30 cellular contexts compared by ENCODE assay signal in the genomic region with DNA sequence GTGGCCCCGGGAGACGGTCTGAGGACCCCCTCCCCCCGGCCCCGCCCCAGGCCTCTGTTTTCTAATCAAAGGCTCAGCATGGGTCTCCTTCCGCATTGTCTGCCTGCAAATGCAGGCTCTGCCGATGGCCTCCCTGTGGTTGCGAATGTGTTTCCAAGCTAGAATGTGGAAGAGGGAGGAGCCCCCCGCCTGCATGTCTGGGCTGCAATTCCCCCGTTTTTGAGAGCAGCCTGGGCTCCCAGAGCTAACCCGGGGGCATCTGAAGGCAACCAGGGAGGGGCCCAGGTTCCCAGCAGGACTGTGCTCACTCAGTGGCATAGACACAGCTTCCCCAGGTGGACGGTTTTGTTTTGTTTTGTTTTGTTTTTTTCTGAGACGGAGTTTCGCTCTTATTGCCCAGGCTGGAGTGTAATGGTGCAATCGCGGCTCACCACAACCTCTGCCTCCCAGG.
DNase-seq lines count a peak whose midpoint lies in the region; ATAC-seq, FAIRE-seq and TF ChIP-seq lines count a peak whose summit lies in the region.
"Had no signal": no experiment of that assay in that cellular context is flagged by ENCODE, and none has a peak within 500 bp of the region (broad histone marks: within the 10 kb centered on the region; RNA-seq: fewer than 3 reads in every experiment).

No MANE protein-coding gene starts in this region.

- H4K8ac ChIP-seq in neuronal stem cell (ENCODE audit: low read depth, low read length) = no peak overlapping the region

- peak overlapping the region; percentile 60 for H3K4me2 ChIP-seq in neuronal stem cell (ENCODE audit: insufficient read depth, low read length, poor library complexity, severe bottlenecking)

- peaks cover 32% of the 10 kb centered on the region for H3K9me3 Mint-ChIP-seq in MCF 10A (ENCODE audit: unreplicated experiment)

- H3K4me1 ChIP-seq in HUES64 (ENCODE audit: insufficient read depth, low read length) = peaks cover 28% of the 10 kb centered on the region
- H3K4me1 ChIP-seq in NT2/D1 (ENCODE audit: insufficient read depth, insufficient read length) = peaks cover 9% of the 10 kb centered on the region
- H3K4me1 ChIP-seq in iPS-18a (ENCODE audit: control insufficient read depth, low read depth, low read length) = peaks cover 21% of the 10 kb centered on the region
- peaks cover 15 to 22% of the 10 kb centered on the region in 2 donors for H3K4me1 ChIP-seq in neuronal stem cell (ENCODE audit: control insufficient read depth in 2 of 2, insufficient read depth in 1 of 2, low read depth in 1 of 2, low read length in 2 of 2)
- H3K4me1 ChIP-seq: esophagus squamous epithelium, vagina had no signal

- H3K27me3 ChIP-seq in HUES64 (ENCODE audit: insufficient read depth, low read length) (no peaks in the 10 kb centered on the region; the same call in 1 of the 2 replicates), NT2/D1 (ENCODE audit: insufficient read depth, insufficient read length) (peaks cover 19% of the 10 kb centered on the region), iPS-18a (ENCODE audit: control insufficient read depth, insufficient read depth, low read length) (peaks cover 15% of the 10 kb centered on the region), neuronal stem cell (ENCODE audit: control insufficient read depth in 3 of 3, insufficient read depth in 3 of 3, low read depth in 1 of 3, low read length in 3 of 3) (peaks cover 0 to 4% (median 0%) of the 10 kb centered on the region in 3 experiments)
- H3K27me3 ChIP-seq: MG63, ovary, vagina had no signal

- H2BK15ac ChIP-seq in neuronal stem cell (ENCODE audit: low read length) = no peak overlapping the region

- POLR2A ChIA-PET in MCF 10A (lab: Yijun Ruan, JAX) = no interaction called here

- no peak overlapping the region for H3K27ac Mint-ChIP-seq in MCF 10A (ENCODE audit: low read depth, unreplicated experiment)
- H3K27ac Mint-ChIP-seq: activated CD8-positive, alpha-beta T cell treated with anti-CD3 and anti-CD28 coated beads, Interleukin-2, amount 10 ng/mL, durations not matched to agents 7 days and 5 days; activated naive CD4-positive, alpha-beta T cell treated with anti-CD3 and anti-CD28 coated beads, Interleukin-2, amount 50 U/mL, for 24 hours; activated T-helper 2 cell treated with anti-CD3 and anti-CD28 coated beads, Interferon-gamma antibody, Interleukin-2, Interleukin-4, amounts not matched to agents 10 μg/mL and 5 μg/mL and 100 μg/mL, durations not matched to agents 14 hours and 24 hours and 36 hours; CD4-positive, alpha-beta T cell; naive thymus-derived CD8-positive, alpha-beta T cell; stimulated activated naive CD8-positive, alpha-beta T cell treated with anti-CD3 and anti-CD28 coated beads, Interleukin-15, Interleukin-2, amounts not matched to agents 100 ng/mL and 50 ng/mL, for 24 hours; T-cell had no signal

- no peak overlapping the region for H3K23ac ChIP-seq in neuronal stem cell (ENCODE audit: low read depth, low read length, poor library complexity)

- no peak for ATAC-seq in GM19463 (IDR thresholded peaks at IDR 0.05; ENCODE audit: unreplicated experiment)
- ATAC-seq: activated CD8-positive, alpha-beta T cell treated with anti-CD3 and anti-CD28 coated beads, Interleukin-2, amount 10 ng/mL, durations not matched to agents 7 days and 5 days; K562; naive thymus-derived CD8-positive, alpha-beta T cell; T-cell had no signal

- WGBS in HUES64 = 6% methylated on average over 15 of the region's 15 CpGs
- no CpG with 5 or more reads among the region's 15 CpGs for WGBS in neuronal stem cell (ENCODE audit: extremely low coverage in 2 of 2, insufficient read length in 2 of 2, insufficient replicate concordance in 1 of 2), 2 donors

- intact Hi-C loops in MCF 10A (cut with micrococcal nuclease) = no loop called here

- H3K36me3 Mint-ChIP-seq in MCF 10A (ENCODE audit: insufficient read depth, unreplicated experiment) = no peaks in the 10 kb centered on the region
- H3K36me3 Mint-ChIP-seq: activated naive CD4-positive, alpha-beta T cell treated with anti-CD3 and anti-CD28 coated beads, Interleukin-2, amount 50 U/mL, for 24 hours; T-cell had no signal

- peak overlapping the region; percentile 90 for H3K18ac ChIP-seq in neuronal stem cell (ENCODE audit: low read length)

- no TSS peak for BruUV-seq in MCF 10A (replicated peaks; lab: Mats Ljungman, UMichigan)

- no peak overlapping the region for H2BK12ac ChIP-seq in neuronal stem cell (ENCODE audit: low read length)

- H3K27ac ChIP-seq in HUES64 (ENCODE audit: low read depth, low read length) (peak overlapping the region; percentile 78), iPS-18a (ENCODE audit: low read length) (no peak overlapping the region), neuronal stem cell (replicated peaks; ENCODE audit: low read length) (peak overlapping the region; percentile 86)
- H3K27ac ChIP-seq: coronary artery, esophagus squamous epithelium, ovary, skin epidermis, vagina had no signal

- H3K9me3 ChIP-seq in HUES64 (ENCODE audit: insufficient read depth, low read depth, low read length) = peaks cover 9% of the 10 kb centered on the region; the same call in 1 of the 2 replicates
- peaks cover 11% of the 10 kb centered on the region; the same call in 1 of the 2 replicates for H3K9me3 ChIP-seq in NT2/D1 (ENCODE audit: insufficient read depth, low read length)
- no peaks in the 10 kb centered on the region for H3K9me3 ChIP-seq in iPS-18a (ENCODE audit: control insufficient read depth, low read depth, low read length)
- peaks cover 6% of the 10 kb centered on the region in 2 donors for H3K9me3 ChIP-seq in neuronal stem cell (replicated peaks in 1 of 2; ENCODE audit: control insufficient read depth in 2 of 2, insufficient read depth in 1 of 2, low read depth in 1 of 2, low read length in 2 of 2)
- H3K9me3 ChIP-seq: esophagus squamous epithelium, MG63, ovary, vagina had no signal

- H2AK5ac ChIP-seq in neuronal stem cell (ENCODE audit: low read depth, low read length) = no peak overlapping the region

- no peak overlapping the region for H3K14ac ChIP-seq in neuronal stem cell (ENCODE audit: low read length)

- H3K4me1 Mint-ChIP-seq in MCF 10A (ENCODE audit: insufficient read depth, unreplicated experiment) = no peaks in the 10 kb centered on the region
- H3K4me1 Mint-ChIP-seq: activated naive CD4-positive, alpha-beta T cell treated with anti-CD3 and anti-CD28 coated beads, Interleukin-2, amount 50 U/mL, for 24 hours; naive thymus-derived CD8-positive, alpha-beta T cell; T-cell had no signal

- peak overlapping the region; percentile 30; the same call in 1 of the 2 replicates for H3K4me3 ChIP-seq in HUES64 (ENCODE audit: low read length)
- no peak overlapping the region for H3K4me3 ChIP-seq in NT2/D1 (ENCODE audit: insufficient read length, low read depth)
- H3K4me3 ChIP-seq in iPS-18a (ENCODE audit: low read length) = no peak overlapping the region
- H3K4me3 ChIP-seq in neuronal stem cell (ENCODE audit: low read length in 2 of 2) = no peak overlapping the region
- H3K4me3 ChIP-seq: coronary artery, esophagus squamous epithelium, K562, MG63, ovary, skin epidermis, vagina had no signal

- no peak overlapping the region for H3K4me3 Mint-ChIP-seq in MCF 10A (ENCODE audit: unreplicated experiment)
- H3K4me3 Mint-ChIP-seq: activated CD8-positive, alpha-beta T cell treated with anti-CD3 and anti-CD28 coated beads, Interleukin-2, amount 10 ng/mL, durations not matched to agents 7 days and 5 days; activated naive CD4-positive, alpha-beta T cell treated with anti-CD3 and anti-CD28 coated beads, Interleukin-2, amount 50 U/mL, for 24 hours; CD4-positive, alpha-beta T cell; naive thymus-derived CD8-positive, alpha-beta T cell; stimulated activated naive CD8-positive, alpha-beta T cell treated with anti-CD3 and anti-CD28 coated beads, Interleukin-15, Interleukin-2, amounts not matched to agents 100 ng/mL and 50 ng/mL, for 24 hours; T-cell had no signal

- H3K27me3 Mint-ChIP-seq in MCF 10A (ENCODE audit: insufficient read depth, unreplicated experiment) = no peaks in the 10 kb centered on the region

- TF ChIP-seq CTCF in MCF 10A (IDR thresholded peaks at IDR 0.05; ENCODE audit: unreplicated experiment) = no peak

- H2AFZ ChIP-seq in neuronal stem cell (ENCODE audit: low read length) = peak overlapping the region; percentile 64

- H2BK120ac ChIP-seq in neuronal stem cell (ENCODE audit: low read depth, low read length) = no peak overlapping the region

- no peak overlapping the region for H4K91ac ChIP-seq in neuronal stem cell (ENCODE audit: low read depth, low read length, poor library complexity)

- H3K4ac ChIP-seq in neuronal stem cell (ENCODE audit: low read length) = no peak overlapping the region

- H3K36me3 ChIP-seq in HUES64 (ENCODE audit: insufficient read depth, low read length) (no peaks in the 10 kb centered on the region), NT2/D1 (ENCODE audit: insufficient read depth, insufficient read length, low read length) (no peaks in the 10 kb centered on the region), iPS-18a (ENCODE audit: control insufficient read depth, low read depth, low read length) (no peaks in the 10 kb centered on the region), neuronal stem cell (replicated peaks in 1 of 2; ENCODE audit: control insufficient read depth in 2 of 2, insufficient read depth in 2 of 2, low read length in 2 of 2) (no peaks in the 10 kb centered on the region)
- H3K36me3 ChIP-seq: esophagus squamous epithelium, MG63, ovary, vagina had no signal

- H2BK5ac ChIP-seq in neuronal stem cell (ENCODE audit: low read length) = no peak overlapping the region

- H3K9ac ChIP-seq in HUES64 (ENCODE audit: low read depth, low read length) = peak overlapping the region; percentile 59
- no peak overlapping the region for H3K9ac ChIP-seq in NT2/D1 (ENCODE audit: insufficient read length, low read depth)
- H3K9ac ChIP-seq in iPS-18a (ENCODE audit: low read length) = peak overlapping the region; percentile 14
- no peak overlapping the region for H3K9ac ChIP-seq in neuronal stem cell (ENCODE audit: low read depth, low read length, poor library complexity)

- no peak for FAIRE-seq in frontal cortex (lab: Jason Lieb, UNC)
- FAIRE-seq: D721Med, islet of Langerhans, K562, RCC 7860, TTC549 had no signal

- no peaks in the 10 kb centered on the region for H3K79me1 ChIP-seq in neuronal stem cell (ENCODE audit: low read depth, low read length)

- CTCF ChIA-PET in MCF 10A (lab: Yijun Ruan, JAX) = interaction anchor here (0.6 kb wide), 1 partner anchor 1410 kb away, joined by 3 read pairs; no protein-coding TSS in a partner anchor

- peak; percentile 82 for DNase-seq in NT2/D1 (ENCODE audit: low read depth, low spot score)
- DNase-seq in neuronal stem cell (ENCODE audit: low spot score) = peak; percentile 83
- DNase-seq in frontal cortex (ENCODE audit: low spot score in 2 of 2) = no peak
- DNase-seq in MCF 10A (ENCODE audit: unreplicated experiment) = no peak
- DNase-seq in effector CD4-positive, alpha-beta T cell = no peak
- DNase-seq: activated CD4-positive, alpha-beta T cell treated with anti-CD3 and anti-CD28 coated beads for 1 hour; activated CD8-positive, alpha-beta T cell treated with anti-CD3 and anti-CD28 coated beads, Interleukin-2, amount 10 ng/mL, durations not matched to agents 7 days and 5 days; amygdala; CD4-positive, alpha-beta T cell; esophagus squamous epithelium; foreskin melanocyte; MG63; naive thymus-derived CD8-positive, alpha-beta T cell; NCI-H524; ovary; T-cell had no signal

Comparison
In these comparisons a context has a peak if more than half of its experiments do, and no peak if none do; other contexts are left out.
1. H3K9ac ChIP-seq: peak in HUES64 (single experiment) and iPS-18a (single experiment); none in NT2/D1 (single experiment) and neuronal stem cell (single experiment).
2. DNase-seq: peak in NT2/D1 (single experiment) and neuronal stem cell (single experiment); none in frontal cortex (0 of 2), MCF 10A (single experiment) and effector CD4-positive, alpha-beta T cell (single experiment).